ENCODE assay signal across 8 cellular contexts in genomic region chr19:40603071-40603718, GRCh38. TPM values are rescaled to one million over a fixed set of nuclear protein-coding genes. Genes with fewer than 3 reads are reported as not detected.
DNase-seq lines count a peak whose midpoint lies in the region; ATAC-seq and TF ChIP-seq lines count a peak whose summit lies in the region.

No MANE protein-coding gene starts in this region.

- DNase-seq in NCI-H510A treated with DMSO at 0.1 percent for 48 hours (lab: John Stamatoyannopoulos, UW) = peak; percentile 72
- DNase-seq in NCI-H510A (lab: John Stamatoyannopoulos, UW) = no peak
- no peak for DNase-seq in RWPE1 (ENCODE audit: low spot score)
- no peak for DNase-seq in esophagus squamous epithelium (lab: John Stamatoyannopoulos, UW)
- no peak for DNase-seq in psoas muscle

- CTCF ChIA-PET in RWPE1 (lab: Yijun Ruan, JAX) = interaction anchor here (0.6 to 1.8 kb wide), 9 partner anchors 13 to 184 kb away, joined by 3 to 8 read pairs (median 5); no protein-coding TSS in a partner anchor

- WGBS in esophagus squamous epithelium, 2 donors = 7 to 12% methylated on average over 10 to 11 of the region's 12 CpGs
- 16 to 21% (median 18%) methylated on average over 12 of the region's 12 CpGs for WGBS in psoas muscle, 3 donors

- intact Hi-C loops in esophagus squamous epithelium (cut with DNase I) = loop anchor here (10.0 kb wide), 1 partner anchor 178 kb away; the partner anchor contains the start of gene SERTAD1
- intact Hi-C loops in psoas muscle (cut with DNase I) = loop anchor here in 1 of 2 donors (5.0 kb wide), 1 partner anchor 76 kb away; no protein-coding TSS in a partner anchor

- H3K4me3 ChIP-seq in esophagus squamous epithelium (peak overlapping the region; percentile 25 to 81 (median 60)), psoas muscle (peak overlapping the region; percentile 67)

- POLR2A ChIA-PET in RWPE1 (lab: Yijun Ruan, JAX; ENCODE audit: low non-redundant PET) = interaction anchor here (0.5 to 2.6 kb wide), 4 partner anchors 11 to 1039 kb away, joined by 3 to 10 read pairs (median 7); no protein-coding TSS in a partner anchor

- H3K27ac ChIP-seq in RWPE1 = peak overlapping the region; percentile 99
- H3K27ac ChIP-seq in esophagus squamous epithelium = peak overlapping the region; percentile 95 to 97 (median 96)
- H3K27ac ChIP-seq in psoas muscle = peak overlapping the region; percentile 60

- H3K27me3 ChIP-seq in esophagus squamous epithelium (peaks cover 0 to 34% (median 1%) of the 10 kb centered on the region in 4 donors), psoas muscle (ENCODE audit: insufficient read depth in 3 of 3, low read length in 2 of 3) (peaks cover 0 to 25% (median 10%) of the 10 kb centered on the region in 3 donors)

- no peak for ATAC-seq in psoas muscle
- no peak for ATAC-seq in GM19035 (IDR thresholded peaks at IDR 0.05; ENCODE audit: unreplicated experiment)
- ATAC-seq in GM18511 (IDR thresholded peaks at IDR 0.05; ENCODE audit: unreplicated experiment) = no peak
- ATAC-seq in HG02623 (IDR thresholded peaks at IDR 0.05; ENCODE audit: unreplicated experiment) = no peak

- no peak for TF ChIP-seq POLR2A in esophagus squamous epithelium (IDR thresholded peaks at IDR 0.05)

- no peaks in the 10 kb centered on the region for H3K36me3 ChIP-seq in esophagus squamous epithelium
- H3K36me3 ChIP-seq in psoas muscle (ENCODE audit: insufficient read depth in 1 of 2, low read depth in 1 of 2) = no peaks in the 10 kb centered on the region

- H3K9me3 ChIP-seq in esophagus squamous epithelium (no peaks in the 10 kb centered on the region), psoas muscle (no peaks in the 10 kb centered on the region)

- TF ChIP-seq CTCF in RWPE1 (conservative IDR thresholded peaks at IDR 0.05; ENCODE audit: low read depth) (no peak), esophagus squamous epithelium (IDR thresholded peaks at IDR 0.05) (no peak), psoas muscle (IDR thresholded peaks at IDR 0.05) (no peak)

- H3K4me1 ChIP-seq in esophagus squamous epithelium = peaks cover 72 to 99% (median 80%) of the 10 kb centered on the region in 3 donors
- peaks cover 45% of the 10 kb centered on the region for H3K4me1 ChIP-seq in psoas muscle

RNA-seq across cellular contexts. Expression of gene LTBP4, which starts 2.0 kb away (rescaled TPM):
- total RNA-seq in esophagus squamous epithelium (100 to 1,000 TPM in 1 of 4 donors, 10 to 100 TPM in 3; 43.5 to 249 (median 65.5) TPM), psoas muscle (10 to 100 TPM; 24.1 to 55.8 (median 44.0) TPM)
- polyA plus RNA-seq in psoas muscle = 10 to 100 TPM; 16.0 to 23.8 (median 20.6) TPM

RNA-seq across cellular contexts. Expression of gene SHKBP1, which starts 26.5 kb away (rescaled TPM):
- 10 to 100 TPM; 42.3 to 77.9 (median 49.8) TPM for total RNA-seq in esophagus squamous epithelium
- total RNA-seq in psoas muscle = 10 to 100 TPM; 12.4 to 17.4 (median 16.1) TPM
- polyA plus RNA-seq in psoas muscle = 10 to 100 TPM; 14.0 to 21.7 (median 20.3) TPM
